In the genomic region with DNA sequence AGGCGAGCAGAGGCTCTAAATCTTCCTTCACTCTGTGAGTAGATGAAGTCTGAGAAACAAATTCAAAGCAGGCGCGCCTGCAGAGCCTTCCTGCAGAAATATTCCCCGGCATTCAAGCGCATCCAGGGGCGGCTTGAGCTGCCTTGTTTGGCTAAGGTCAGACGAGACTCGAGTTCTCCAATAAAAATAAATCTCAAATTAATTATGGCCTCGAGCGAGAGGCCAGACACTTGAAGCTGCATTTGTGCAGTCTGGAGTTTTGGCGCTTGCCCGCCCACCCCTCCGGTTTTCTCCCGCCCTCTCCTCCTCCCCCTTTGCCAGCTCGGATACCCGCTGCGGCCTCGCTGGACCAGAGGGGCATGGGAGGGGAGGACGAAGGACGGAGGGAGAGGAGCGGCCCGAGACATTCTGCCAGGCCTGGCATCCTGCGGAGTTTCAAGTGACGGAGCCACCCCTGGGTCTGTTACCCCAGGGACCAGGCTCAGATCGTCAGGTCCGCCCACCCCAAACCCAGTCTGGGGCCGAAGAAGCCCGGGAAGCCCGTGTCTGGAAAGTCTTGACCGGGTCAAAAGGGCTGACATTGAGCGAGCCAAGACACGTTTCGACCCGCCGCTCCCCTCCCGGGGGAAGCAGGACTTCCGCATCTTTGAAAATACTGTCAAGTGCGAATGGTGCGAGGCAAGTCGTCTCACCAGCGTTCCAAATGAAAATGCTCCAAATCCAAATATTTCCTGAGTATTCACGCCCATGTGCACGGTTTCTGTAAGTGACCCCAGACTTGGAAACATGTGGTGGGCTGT, we compare ENCODE assay signal across 1 cellular context.
TF ChIP-seq lines count a peak whose summit lies in the region.

No MANE protein-coding gene starts in this region.

TF ChIP-seq in H1, 55 proteins besides CTCF, POLR2A, EP300 and RAD21:
- no peak for TF ChIP-seq TCF12 (IDR thresholded peaks at IDR 0.05; ENCODE audit: low read depth, low read length)
- peak; percentile 91 for TF ChIP-seq RNF2 (IDR thresholded peaks at IDR 0.05; ENCODE audit: borderline replicate concordance, low read depth, low read length, missing control alignments, poor library complexity, severe bottlenecking)
- TF ChIP-seq HDAC6 (IDR thresholded peaks at IDR 0.05; ENCODE audit: low read depth, low read length): no peak
- TF ChIP-seq KDM4A (IDR thresholded peaks at IDR 0.05; ENCODE audit: low read depth, low read length, severe bottlenecking): peak; percentile 16
- TF ChIP-seq POLR2AphosphoS5 (IDR thresholded peaks at IDR 0.05; ENCODE audit: low read depth, low read length): no peak
- peak; percentile 97 for TF ChIP-seq SUZ12 (IDR thresholded peaks at IDR 0.05; ENCODE audit: low read length)
- peak; percentile 22 for TF ChIP-seq CTBP2 (IDR thresholded peaks at IDR 0.05; ENCODE audit: borderline replicate concordance, insufficient read depth, insufficient read length, low read length)
- TF ChIP-seq FOSL1 (IDR thresholded peaks at IDR 0.05; ENCODE audit: insufficient read depth, low read depth, low read length): no peak
- TF ChIP-seq RBBP5 (IDR thresholded peaks at IDR 0.05; ENCODE audit: borderline replicate concordance, low read depth, low read length): no peak
- no peak for TF ChIP-seq TBP (IDR thresholded peaks at IDR 0.05; ENCODE audit: low read depth, low read length)
- TF ChIP-seq SP4 (IDR thresholded peaks at IDR 0.05; ENCODE audit: low read length): no peak
- no peak for TF ChIP-seq JUND (IDR thresholded peaks at IDR 0.05; ENCODE audit: low read length)
- peak; percentile 96 for TF ChIP-seq EZH2 (IDR thresholded peaks at IDR 0.05; ENCODE audit: low read depth, low read length, severe bottlenecking)
- TF ChIP-seq CBX8 (IDR thresholded peaks at IDR 0.05; ENCODE audit: borderline replicate concordance, low read depth, low read length): 0 out of 2 replicates have a peak, but pooled peaks have one; percentile 45
